ENCODE assay signal across 18 cellular contexts in genomic region chr2:141692829-141693228, GRCh38.
A peak's percentile ranks its signal among the peaks of the same experiment; 100 is the strongest.
DNase-seq lines count a peak whose midpoint lies in the region; ATAC-seq and TF ChIP-seq lines count a peak whose summit lies in the region.
"Had no signal": no experiment of that assay in that cellular context is flagged by ENCODE, and none has a peak within 500 bp of the region (broad histone marks: within the 10 kb centered on the region; RNA-seq: fewer than 3 reads in every experiment).

No MANE protein-coding gene starts in this region.

- no peak overlapping the region for H3K27ac ChIP-seq in lower lobe of right lung
- H3K27ac ChIP-seq: Peyer's patch had no signal

- H3K4me3 ChIP-seq in lower lobe of right lung = no peak overlapping the region
- H3K4me3 ChIP-seq: Peyer's patch had no signal

- H3K36me3 ChIP-seq in lower lobe of right lung = no peaks in the 10 kb centered on the region
- H3K36me3 ChIP-seq: Peyer's patch had no signal

- H3K4me1 ChIP-seq in lower lobe of right lung = no peaks in the 10 kb centered on the region
- H3K4me1 ChIP-seq: Peyer's patch had no signal

- TF ChIP-seq CTCF in lower lobe of right lung (IDR thresholded peaks at IDR 0.05) = no peak

- DNase-seq in DMS79 treated with DMSO at 0.1 percent for 48 hours (lab: John Stamatoyannopoulos, UW) (peak; percentile 7), DMS79 (lab: John Stamatoyannopoulos, UW) (no peak), NCI-H1105 treated with DMSO at 0.1 percent for 48 hours (lab: John Stamatoyannopoulos, UW) (peak; percentile 91), NCI-H2107 treated with DMSO at 0.1 percent for 48 hours (lab: John Stamatoyannopoulos, UW; ENCODE audit: unreplicated experiment) (peak; percentile 48), lower lobe of right lung (no peak), mucosa of gallbladder (ENCODE audit: low spot score) (no peak), left colon (no peak)
- DNase-seq: 8988T; GF-D8; H7; HFFc6; KG1; NCI-H2029; NCI-H69; NK-92 treated with Interleukin-12 subunit alpha and Interleukin-12 subunit beta, amount 100 ng/mL, for 24 hours; Peyer's patch; SW 1271 had no signal

- intact Hi-C loops in lower lobe of right lung (cut with DNase I) = no loop called here
- intact Hi-C loops in left colon (cut with DNase I, micrococcal nuclease) = no loop called here

- peak; percentile 74 to 93 for ATAC-seq in lower lobe of right lung
- no peak for ATAC-seq in GM21737 (IDR thresholded peaks at IDR 0.05; ENCODE audit: unreplicated experiment)
- ATAC-seq in left colon = no peak

- no peaks in the 10 kb centered on the region for H3K9me3 ChIP-seq in lower lobe of right lung
- H3K9me3 ChIP-seq: Peyer's patch had no signal

- no peaks in the 10 kb centered on the region for H3K27me3 ChIP-seq in lower lobe of right lung (ENCODE audit: low read depth)
- H3K27me3 ChIP-seq: Peyer's patch had no signal

Comparison
In these comparisons a context has a peak if more than half of its experiments do, and no peak if none do; other contexts are left out.
1. DNase-seq: peak in DMS79 treated with DMSO at 0.1 percent for 48 hours (single experiment), NCI-H1105 treated with DMSO at 0.1 percent for 48 hours (single experiment) and NCI-H2107 treated with DMSO at 0.1 percent for 48 hours (single experiment); none in DMS79 (single experiment), lower lobe of right lung (single experiment), mucosa of gallbladder (single experiment) and left colon (0 of 2).
2. ATAC-seq: peak in lower lobe of right lung (2 of 2); none in GM21737 (single experiment) and left colon (single experiment).